ENCODE assay signal across 26 cellular contexts in genomic region chr16:86294535-86294934, GRCh38.
A peak's percentile ranks its signal among the peaks of the same experiment; 100 is the strongest.
DNase-seq lines count a peak whose midpoint lies in the region; ATAC-seq and TF ChIP-seq lines count a peak whose summit lies in the region.
"Had no signal": no experiment of that assay in that cellular context is flagged by ENCODE, and none has a peak within 500 bp of the region (broad histone marks: within the 10 kb centered on the region; RNA-seq: fewer than 3 reads in every experiment).

No MANE protein-coding gene starts in this region.

- no peaks in the 10 kb centered on the region for H3K23me2 ChIP-seq in H9 (ENCODE audit: insufficient read length, low read depth, low read length, poor library complexity, severe bottlenecking)

- H2AK9ac ChIP-seq in IMR-90 (replicated peaks; ENCODE audit: low read depth, low read length, poor library complexity) = peak overlapping the region; percentile 96

- 0% methylated on average over 2 of the region's 11 CpGs; no CpG with 5 or more reads in 1 of the 2 experiments for WGBS in IMR-90 (ENCODE audit: extremely low coverage in 2 of 2, insufficient read length in 1 of 2), 2 experiments
- WGBS in stomach, 5 donors = 31 to 47% (median 40%) methylated on average over 10 to 11 of the region's 11 CpGs
- 60 to 78% (median 65%) methylated on average over 11 of the region's 11 CpGs for WGBS in spleen, 5 donors
- no CpG with 5 or more reads among the region's 11 CpGs for WGBS in H9 (ENCODE audit: extremely low coverage, insufficient read length, low lambda C conversion rate)

- H4K5ac ChIP-seq in IMR-90 (ENCODE audit: low read depth, low read length) (peak overlapping the region; percentile 72), H9 (ENCODE audit: insufficient read length, low read depth, low read length) (no peak overlapping the region)

- H3K79me1 ChIP-seq in IMR-90 (ENCODE audit: low read depth in 1 of 2, low read length in 2 of 2) = peaks cover 11 to 61% of the 10 kb centered on the region in 2 experiments; a peak in 3 of 4 replicates
- no peaks in the 10 kb centered on the region for H3K79me1 ChIP-seq in H9 (ENCODE audit: insufficient read depth, low read depth, low read length, poor library complexity, severe bottlenecking)

- H3K56ac ChIP-seq in IMR-90 (ENCODE audit: extremely low read depth, insufficient read depth, low read length) (peak overlapping the region; percentile 82), H9 (ENCODE audit: insufficient read length, low read depth, low read length) (no peak overlapping the region)

- no peak overlapping the region for H2BK12ac ChIP-seq in H9 (ENCODE audit: insufficient read length, low read depth, low read length)

- H3K27ac ChIP-seq in IMR-90 (ENCODE audit: insufficient read depth, low read length) (peak overlapping the region; percentile 85), stomach (peak overlapping the region; percentile 52 to 67 (median 56)), foreskin keratinocyte (no peak overlapping the region), spleen (no peak overlapping the region), H9 (ENCODE audit: insufficient read length, low read depth, low read length) (no peak overlapping the region)
- H3K27ac ChIP-seq: BLaER1 treated with 17β-estradiol and CSF1 and Interleukin-3, amounts not matched to agents 10 nM and 100 nM; breast epithelium; gastrocnemius medialis; lower lobe of right lung; psoas muscle; tibial nerve had no signal

- dilution Hi-C loops in IMR-90 (cut with HindIII; ENCODE audit: low sequenced_read_pairs, unreplicated experiment) = no loop called here

- no peak for TF ChIP-seq EP300 in stomach (IDR thresholded peaks at IDR 0.05)

- H2AK5ac ChIP-seq in IMR-90 (ENCODE audit: low read depth, low read length) (peak overlapping the region; percentile 97), H9 (ENCODE audit: insufficient read length, low read length) (no peak overlapping the region)

- H3K18ac ChIP-seq in IMR-90 (ENCODE audit: low read depth, low read length) (peak overlapping the region; percentile 78), H9 (ENCODE audit: insufficient read length, low read depth, low read length) (no peak overlapping the region)

- TF ChIP-seq RAD21 in IMR-90 (IDR thresholded peaks at IDR 0.05; ENCODE audit: low read length) = peak; percentile 40

- no peak overlapping the region for H3K4me3 Mint-ChIP-seq in H9
- H3K4me3 Mint-ChIP-seq: activated naive CD4-positive, alpha-beta T cell treated with anti-CD3 and anti-CD28 coated beads, Interleukin-2, amount 50 U/mL, for 24 hours; activated T-helper 17 cell treated with anti-CD3 and anti-CD28 coated beads, Interleukin-2, amount 50 U/mL, for 72 hours; effector memory CD8-positive, alpha-beta T cell; T-helper 1 cell treated with Interleukin-12 subunit alpha and Interleukin-12 subunit beta and Interleukin-4 antibody, amounts not matched to agents 30 μg/mL and 1 μg/mL, for 36 hours had no signal

- H3K23ac ChIP-seq in IMR-90 (ENCODE audit: low read depth, low read length) (peak overlapping the region; percentile 95), H9 (ENCODE audit: insufficient read length, low read depth, low read length) (no peak overlapping the region)

- H2BK15ac ChIP-seq in IMR-90 (ENCODE audit: low read depth, low read length) = peak overlapping the region; percentile 98; the same call in 2 of the 3 replicates
- H2BK15ac ChIP-seq in H9 (ENCODE audit: low read depth, low read length) = no peak overlapping the region

- H3K4me1 ChIP-seq in IMR-90 (ENCODE audit: control insufficient read depth, insufficient read depth, low read length) = peaks cover 50% of the 10 kb centered on the region
- H3K4me1 ChIP-seq in stomach = peaks cover 8 to 25% (median 10%) of the 10 kb centered on the region in 4 donors
- no peaks in the 10 kb centered on the region for H3K4me1 ChIP-seq in foreskin keratinocyte
- no peaks in the 10 kb centered on the region for H3K4me1 ChIP-seq in spleen
- no peaks in the 10 kb centered on the region for H3K4me1 ChIP-seq in H9 (ENCODE audit: insufficient read depth, low read length)
- H3K4me1 ChIP-seq: BLaER1 treated with 17β-estradiol and CSF1 and Interleukin-3, amounts not matched to agents 10 nM and 100 nM; breast epithelium; gastrocnemius medialis; lower lobe of right lung; psoas muscle had no signal

- no peaks in the 10 kb centered on the region for H3K79me2 ChIP-seq in H9 (ENCODE audit: insufficient read depth, low read length)

- H3K36me3 ChIP-seq in IMR-90 (ENCODE audit: control insufficient read depth, insufficient read depth, low read length) (no peaks in the 10 kb centered on the region), stomach (no peaks in the 10 kb centered on the region), spleen (no peaks in the 10 kb centered on the region)
- H3K36me3 ChIP-seq: BLaER1 treated with 17β-estradiol and CSF1 and Interleukin-3, amounts not matched to agents 10 nM and 100 nM; breast epithelium; gastrocnemius medialis; lower lobe of right lung; tibial nerve had no signal

- TF ChIP-seq CTCF in IMR-90 (conservative IDR thresholded peaks at IDR 0.05; ENCODE audit: low read depth, low read length) (no peak), fibroblast of the aortic adventitia (IDR thresholded peaks at IDR 0.05; ENCODE audit: insufficient read depth, low read length) (no peak), stomach (IDR thresholded peaks at IDR 0.05) (no peak), foreskin keratinocyte (conservative IDR thresholded peaks at IDR 0.05) (no peak), spleen (IDR thresholded peaks at IDR 0.05 in 8 of 11, conservative IDR thresholded peaks at IDR 0.05 in 3 of 11) (no peak), H9 (conservative IDR thresholded peaks at IDR 0.05) (no peak)

- H3K4me3 ChIP-seq in IMR-90 (ENCODE audit: insufficient read depth, low read depth, low read length) (no peak overlapping the region), fibroblast of the aortic adventitia (ENCODE audit: low read depth, low read length) (no peak overlapping the region), stomach (no peak overlapping the region), spleen (no peak overlapping the region)
- H3K4me3 ChIP-seq: BLaER1 treated with 17β-estradiol and CSF1 and Interleukin-3, amounts not matched to agents 10 nM and 100 nM; breast epithelium; gastrocnemius medialis; lower lobe of right lung; psoas muscle; tibial nerve had no signal

- no peaks in the 10 kb centered on the region for H3K9me3 ChIP-seq in IMR-90 (ENCODE audit: control insufficient read depth, insufficient read depth, low read length)
- no peaks in the 10 kb centered on the region for H3K9me3 ChIP-seq in stomach
- no peaks in the 10 kb centered on the region for H3K9me3 ChIP-seq in spleen
- H3K9me3 ChIP-seq in H9 (ENCODE audit: control insufficient read depth, low read depth, low read length) = no peaks in the 10 kb centered on the region
- H3K9me3 ChIP-seq: BLaER1 treated with 17β-estradiol and CSF1 and Interleukin-3, amounts not matched to agents 10 nM and 100 nM; breast epithelium; gastrocnemius medialis; lower lobe of right lung; psoas muscle; tibial nerve had no signal

- TF ChIP-seq POLR2A in IMR-90 (IDR thresholded peaks at IDR 0.05; ENCODE audit: low read depth, low read length) (no peak), stomach (IDR thresholded peaks at IDR 0.05) (no peak), spleen (IDR thresholded peaks at IDR 0.05) (no peak)

- H3K27ac Mint-ChIP-seq in H9 = no peak overlapping the region
- H3K27ac Mint-ChIP-seq: activated naive CD4-positive, alpha-beta T cell treated with anti-CD3 and anti-CD28 coated beads, Interleukin-2, amount 50 U/mL, for 24 hours; activated T-helper 17 cell treated with anti-CD3 and anti-CD28 coated beads, Interleukin-2, amount 50 U/mL, for 72 hours; effector memory CD8-positive, alpha-beta T cell; T-helper 1 cell treated with Interleukin-12 subunit alpha and Interleukin-12 subunit beta and Interleukin-4 antibody, amounts not matched to agents 30 μg/mL and 1 μg/mL, for 36 hours had no signal

- peaks cover 46% of the 10 kb centered on the region for H3K9me1 ChIP-seq in IMR-90 (ENCODE audit: insufficient read depth, low read length)

- BruUV-seq in IMR-90 (replicated peaks; lab: Mats Ljungman, UMichigan) = no TSS peak

- intact Hi-C loops in IMR-90 (cut with micrococcal nuclease) = loop anchor here (2.0 kb wide), 1 partner anchor 36 kb away; no protein-coding TSS in a partner anchor
- intact Hi-C loops in stomach (cut with DNase I; ENCODE audit: low total_unique reads) = no loop called here
- intact Hi-C loops in spleen (cut with DNase I; ENCODE audit: low total_unique reads) = no loop called here

- H4K8ac ChIP-seq in IMR-90 (ENCODE audit: low read depth in 2 of 2, low read length in 2 of 2) (peak overlapping the region; percentile 53 to 97), H9 (replicated peaks; ENCODE audit: insufficient read length, low read depth, low read length) (no peak overlapping the region)

- POLR2A ChIA-PET in IMR-90 (lab: Charles Lee; ENCODE audit: unreplicated experiment) = no interaction called here

- H3K27me3 ChIP-seq in IMR-90 (ENCODE audit: control insufficient read depth, insufficient read depth, low read length) (no peaks in the 10 kb centered on the region), stomach (peaks cover 0 to 79% (median 27%) of the 10 kb centered on the region in 3 donors), foreskin keratinocyte (peaks cover 5% of the 10 kb centered on the region), spleen (replicated peaks in 1 of 7) (peaks cover 0 to 100% (median 33%) of the 10 kb centered on the region in 7 donors), H9 (ENCODE audit: insufficient read depth, low read length) (peaks cover 12% of the 10 kb centered on the region; the same call in 1 of the 2 replicates)

- H3T11ph ChIP-seq in H9 (ENCODE audit: low read length) = no peak overlapping the region

- no peaks in the 10 kb centered on the region for H4K20me1 ChIP-seq in IMR-90 (ENCODE audit: insufficient read depth, low read length)
- no peaks in the 10 kb centered on the region for H4K20me1 ChIP-seq in H9 (ENCODE audit: control insufficient read depth, insufficient read depth, insufficient read length)

- H3K36me3 Mint-ChIP-seq in H9 (ENCODE audit: insufficient read depth in 1 of 3, low read depth in 3 of 3) = no peaks in the 10 kb centered on the region
- H3K36me3 Mint-ChIP-seq: activated naive CD4-positive, alpha-beta T cell treated with anti-CD3 and anti-CD28 coated beads, Interleukin-2, amount 50 U/mL, for 24 hours had no signal

- H3K14ac ChIP-seq in IMR-90 (replicated peaks; ENCODE audit: low read depth, low read length) (peak overlapping the region; percentile 97), H9 (ENCODE audit: insufficient read depth, low read length) (no peak overlapping the region)

- CTCF ChIA-PET in IMR-90 (lab: Yijun Ruan, JAX) = interaction anchor here (1.1 kb wide), 1 partner anchor 42 kb away, joined by 5 read pairs; no protein-coding TSS in a partner anchor

- peak overlapping the region; percentile 91 for H2BK5ac ChIP-seq in IMR-90 (ENCODE audit: low read depth, low read length, poor library complexity, severe bottlenecking)
- H2BK5ac ChIP-seq in H9 (ENCODE audit: insufficient read length, low read length) = no peak overlapping the region

- H4K91ac ChIP-seq in IMR-90 (ENCODE audit: insufficient read depth, low read depth, low read length) (peak overlapping the region; percentile 100), H9 (ENCODE audit: insufficient read length, low read depth, low read length) (no peak overlapping the region)

- ATAC-seq in IMR-90 (ENCODE audit: low read depth) (peak; percentile 71), foreskin keratinocyte (no peak)
- ATAC-seq: activated CD4-positive, CD25-positive, alpha-beta regulatory T cell treated with anti-CD3 and anti-CD28 coated beads, Interleukin-2, amount 50 U/mL, for 24 hours; activated T-helper 17 cell treated with anti-CD3 and anti-CD28 coated beads, Interleukin-2, amount 50 U/mL, for 72 hours; effector memory CD8-positive, alpha-beta T cell; gastrocnemius medialis; psoas muscle had no signal

- H2AFZ ChIP-seq in IMR-90 (replicated peaks; ENCODE audit: low read length, poor library complexity) (peak overlapping the region; percentile 79), H9 (ENCODE audit: low read length) (no peak overlapping the region)

- H2BK20ac ChIP-seq in IMR-90 (ENCODE audit: low read depth, low read length) (peak overlapping the region; percentile 99), H9 (ENCODE audit: low read depth, low read length, poor library complexity, severe bottlenecking) (no peak overlapping the region)

- DNase-seq in IMR-90 (peak; percentile 98), fibroblast of the aortic adventitia (ENCODE audit: low read depth) (peak; percentile 26), mucosa of gallbladder (ENCODE audit: low spot score) (peak; percentile 54), stomach (no peak), foreskin keratinocyte (no peak), NCI-H748 treated with DMSO at 0.1 percent for 48 hours (lab: John Stamatoyannopoulos, UW) (no peak), spleen (no peak), H9 (no peak)
- DNase-seq: ACHN; activated CD4-positive, alpha-beta T cell treated with anti-CD3 and anti-CD28 coated beads, Interleukin-2, amount 50 U/mL, for 48 hours; amygdala; DMS79 treated with DMSO at 0.1 percent for 48 hours; effector memory CD8-positive, alpha-beta T cell; gastrocnemius medialis; lower lobe of right lung; NCI-H1436; NCI-H345; psoas muscle; stimulated activated CD4-positive, alpha-beta T cell treated with anti-CD3 and anti-CD28 coated beads, Interleukin-1b, Interleukin-23, amount 100 ng/mL, for 48 hours had no signal

- peak overlapping the region; percentile 0 for H3K9ac ChIP-seq in IMR-90 (ENCODE audit: low read depth, low read length)
- H3K9ac ChIP-seq in H9 (ENCODE audit: extremely low read depth, insufficient read length, low read length) = no peak overlapping the region
- H3K9ac ChIP-seq: BLaER1 treated with 17β-estradiol and CSF1 and Interleukin-3, amounts not matched to agents 10 nM and 100 nM had no signal

- H3K4ac ChIP-seq in IMR-90 (ENCODE audit: low read depth, low read length) = peak overlapping the region; percentile 99
- H3K4ac ChIP-seq in H9 (ENCODE audit: low read depth, low read length) = no peak overlapping the region

- in situ Hi-C loops in IMR-90 (cut with MboI; ENCODE audit: low sequenced_read_pairs) = loop anchor here (10.0 kb wide), 1 partner anchor 70 kb away; no protein-coding TSS in a partner anchor

- H2BK120ac ChIP-seq in IMR-90 (ENCODE audit: low read depth, low read length) = peak overlapping the region; percentile 100
- H2BK120ac ChIP-seq in H9 (ENCODE audit: low read depth, low read length, poor library complexity, severe bottlenecking) = no peak overlapping the region

- H3K4me2 ChIP-seq in IMR-90 (ENCODE audit: low read depth, low read length) = peak overlapping the region; percentile 1; the same call in 1 of the 2 replicates
- H3K4me2 ChIP-seq in H9 (ENCODE audit: insufficient read depth, insufficient read length, low read length) = no peak overlapping the region
- H3K4me2 ChIP-seq: BLaER1 treated with 17β-estradiol and CSF1 and Interleukin-3, amounts not matched to agents 10 nM and 100 nM had no signal

- peaks cover 25 to 37% of the 10 kb centered on the region in 2 experiments for H3K4me1 Mint-ChIP-seq in H9
- H3K4me1 Mint-ChIP-seq: activated naive CD4-positive, alpha-beta T cell treated with anti-CD3 and anti-CD28 coated beads, Interleukin-2, amount 50 U/mL, for 24 hours; activated T-helper 17 cell treated with anti-CD3 and anti-CD28 coated beads, Interleukin-2, amount 50 U/mL, for 72 hours had no signal

- H3K27me3 Mint-ChIP-seq in H9 (ENCODE audit: low read depth) = peaks cover 87% of the 10 kb centered on the region

- no peaks in the 10 kb centered on the region; a peak in 2 of 5 replicates for H3K9me3 Mint-ChIP-seq in H9
- H3K9me3 Mint-ChIP-seq: activated naive CD4-positive, alpha-beta T cell treated with anti-CD3 and anti-CD28 coated beads, Interleukin-2, amount 50 U/mL, for 24 hours; activated T-helper 17 cell treated with anti-CD3 and anti-CD28 coated beads, Interleukin-2, amount 50 U/mL, for 72 hours; effector memory CD8-positive, alpha-beta T cell; T-helper 1 cell treated with Interleukin-12 subunit alpha and Interleukin-12 subunit beta and Interleukin-4 antibody, amounts not matched to agents 30 μg/mL and 1 μg/mL, for 36 hours had no signal

Comparison
In these comparisons a context has a peak if more than half of its experiments do, and no peak if none do; other contexts are left out.
1. DNase-seq: peak in IMR-90 (single experiment), fibroblast of the aortic adventitia (single experiment) and mucosa of gallbladder (single experiment); none in stomach (single experiment), foreskin keratinocyte (0 of 2), NCI-H748 treated with DMSO at 0.1 percent for 48 hours (single experiment), spleen (single experiment) and H9 (single experiment).
2. H3K27ac ChIP-seq: peak in IMR-90 (single experiment) and stomach (5 of 5); none in foreskin keratinocyte (single experiment), spleen (0 of 8) and H9 (single experiment).